ENCODE assay signal across 1 cellular context in the genomic region with DNA sequence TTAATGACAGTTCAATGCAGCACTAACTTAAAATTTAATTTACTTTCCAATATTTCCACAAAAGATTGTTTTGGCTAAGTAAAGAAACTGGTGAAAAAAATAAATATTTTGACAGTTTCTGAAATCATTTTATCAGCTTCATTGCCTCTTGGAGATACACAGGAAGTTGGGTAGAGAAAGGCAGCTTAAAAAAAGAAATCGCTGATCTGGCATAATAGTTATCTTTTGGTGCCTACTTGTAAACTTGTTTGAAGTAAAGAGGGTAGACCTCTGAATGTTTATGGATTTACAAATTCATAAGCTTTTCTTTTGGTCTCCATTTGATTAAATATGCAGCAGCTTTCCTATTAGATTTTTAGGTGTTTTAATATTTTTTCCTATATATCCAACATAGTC.
TF ChIP-seq lines count a peak whose summit lies in the region.

No MANE protein-coding gene starts in this region.

TF ChIP-seq in HCT116, 20 proteins besides CTCF, POLR2A, EP300 and RAD21 (continued from another document):
- no peak for TF ChIP-seq REST (IDR thresholded peaks at IDR 0.05; ENCODE audit: low read depth)
- no peak for TF ChIP-seq CEBPB (IDR thresholded peaks at IDR 0.05; ENCODE audit: low read depth)
- no peak for TF ChIP-seq FOSL1 (IDR thresholded peaks at IDR 0.05; ENCODE audit: low read depth)
- no peak for TF ChIP-seq EZH2 (IDR thresholded peaks at IDR 0.05)
- TF ChIP-seq ZNF274 (IDR thresholded peaks at IDR 0.05; ENCODE audit: low read depth, low read length) = no peak
- no peak for TF ChIP-seq EGR1 (IDR thresholded peaks at IDR 0.05; ENCODE audit: low read depth)
- TF ChIP-seq MAX (IDR thresholded peaks at IDR 0.05) = no peak
- TF ChIP-seq TCF7L2 (IDR thresholded peaks at IDR 0.05; ENCODE audit: borderline replicate concordance, extremely low read depth, insufficient read depth, insufficient read length) = no peak
- TF ChIP-seq, protein P1, sequence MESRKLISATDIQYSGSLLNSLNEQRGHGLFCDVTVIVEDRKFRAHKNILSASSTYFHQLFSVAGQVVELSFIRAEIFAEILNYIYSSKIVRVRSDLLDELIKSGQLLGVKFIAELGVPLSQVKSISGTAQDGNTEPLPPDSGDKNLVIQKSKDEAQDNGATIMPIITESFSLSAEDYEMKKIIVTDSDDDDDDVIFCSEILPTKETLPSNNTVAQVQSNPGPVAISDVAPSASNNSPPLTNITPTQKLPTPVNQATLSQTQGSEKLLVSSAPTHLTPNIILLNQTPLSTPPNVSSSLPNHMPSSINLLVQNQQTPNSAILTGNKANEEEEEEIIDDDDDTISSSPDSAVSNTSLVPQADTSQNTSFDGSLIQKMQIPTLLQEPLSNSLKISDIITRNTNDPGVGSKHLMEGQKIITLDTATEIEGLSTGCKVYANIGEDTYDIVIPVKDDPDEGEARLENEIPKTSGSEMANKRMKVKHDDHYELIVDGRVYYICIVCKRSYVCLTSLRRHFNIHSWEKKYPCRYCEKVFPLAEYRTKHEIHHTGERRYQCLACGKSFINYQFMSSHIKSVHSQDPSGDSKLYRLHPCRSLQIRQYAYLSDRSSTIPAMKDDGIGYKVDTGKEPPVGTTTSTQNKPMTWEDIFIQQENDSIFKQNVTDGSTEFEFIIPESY (IDR thresholded peaks at IDR 0.05; ENCODE audit: extremely low read depth, insufficient replicate concordance, low read length) = no peak
- TF ChIP-seq CBX3 (IDR thresholded peaks at IDR 0.05; ENCODE audit: low read depth) = no peak
TF ChIP-seq in HCT116: peak in this region for 0.
